Comparison of ENCODE assay signal across 28 cellular contexts in genomic region chr18:69703461-69703860, GRCh38.
"Had no signal": no experiment of that assay in that cellular context is flagged by ENCODE, and none has a peak within 500 bp of the region (broad histone marks: within the 10 kb centered on the region; RNA-seq: fewer than 3 reads in every experiment).

No MANE protein-coding gene starts in this region.

- H3K4me1 Mint-ChIP-seq: memory B cell had no signal

- H3K27ac Mint-ChIP-seq: memory B cell; naive thymus-derived CD4-positive, alpha-beta T cell; natural killer cell had no signal

- H3K36me3 ChIP-seq: esophagus squamous epithelium, gastroesophageal sphincter, heart left ventricle, left lung, lower lobe of right lung had no signal

- FAIRE-seq: colon, endothelial cell of umbilical vein, frontal cortex, islet of Langerhans, keratinocyte had no signal

- H3K4me3 ChIP-seq: coronary artery, dorsolateral prefrontal cortex, esophagus squamous epithelium, gastroesophageal sphincter, heart left ventricle, hepatocyte, left lung, lower lobe of right lung had no signal

- H3K27me3 Mint-ChIP-seq: memory B cell; naive thymus-derived CD4-positive, alpha-beta T cell had no signal

- H3K9me3 Mint-ChIP-seq: memory B cell, natural killer cell had no signal

- H3K9me3 ChIP-seq: esophagus squamous epithelium, gastroesophageal sphincter, heart left ventricle, lower lobe of right lung had no signal

- H3K4me3 Mint-ChIP-seq: memory B cell; naive thymus-derived CD4-positive, alpha-beta T cell; natural killer cell had no signal

- DNase-seq: dermis blood vessel endothelial cell; dorsolateral prefrontal cortex; effector CD4-positive, alpha-beta T cell; effector memory CD4-positive, alpha-beta T cell; erythroblast; esophagus squamous epithelium; foreskin fibroblast; heart left ventricle; hypothalamus; left cardiac atrium; left lung; left ventricle myocardium superior; lower lobe of right lung; mesendoderm; midbrain; naive thymus-derived CD4-positive, alpha-beta T cell; natural killer cell had no signal

- H3K27ac ChIP-seq: coronary artery, dorsolateral prefrontal cortex, epithelial cell of prostate, esophagus squamous epithelium, gastroesophageal sphincter, heart left ventricle, hepatocyte, left lung, lower lobe of right lung had no signal

- H3K4me1 ChIP-seq: esophagus squamous epithelium, gastroesophageal sphincter, heart left ventricle, left lung, lower lobe of right lung had no signal

- H3K27me3 ChIP-seq: dorsolateral prefrontal cortex, esophagus squamous epithelium, gastroesophageal sphincter, heart left ventricle, hepatocyte, left lung had no signal

- ATAC-seq: esophagus mucosa; gastroesophageal sphincter; heart left ventricle; left cardiac atrium; left lung; left ventricle myocardium superior; lower lobe of right lung; naive thymus-derived CD4-positive, alpha-beta T cell; natural killer cell had no signal

- H3K36me3 Mint-ChIP-seq: memory B cell; naive thymus-derived CD4-positive, alpha-beta T cell; natural killer cell had no signal
